In the genomic region with DNA sequence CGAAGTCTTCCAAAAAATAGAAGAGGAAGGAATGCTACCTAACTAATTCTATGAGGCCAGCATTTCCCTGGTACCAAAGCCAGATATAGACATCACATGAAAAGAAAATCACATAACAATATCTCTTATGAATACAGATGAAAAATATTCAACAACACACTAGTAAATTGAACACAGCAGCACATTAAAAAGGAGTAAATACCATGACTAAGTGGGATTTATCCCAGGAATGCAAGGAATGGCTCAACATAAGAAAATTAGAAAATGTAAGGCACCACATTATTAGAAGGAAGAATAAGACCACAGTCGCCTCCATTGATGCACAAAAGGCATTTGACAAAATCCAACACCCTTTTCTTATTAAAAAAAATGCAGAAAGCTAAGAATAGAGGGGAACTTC, we compare ENCODE assay signal across 18 cellular contexts.
"Had no signal": no experiment of that assay in that cellular context is flagged by ENCODE, and none has a peak within 500 bp of the region (broad histone marks: within the 10 kb centered on the region; RNA-seq: fewer than 3 reads in every experiment).

No MANE protein-coding gene starts in this region.

- H3K27me3 ChIP-seq: hepatocyte, left lung, upper lobe of left lung had no signal

- H3K36me3 Mint-ChIP-seq: activated naive CD8-positive, alpha-beta T cell treated with anti-CD3 and anti-CD28 coated beads, Interleukin-2, amount 10 ng/mL, durations not matched to agents 7 days and 5 days; brain; naive thymus-derived CD4-positive, alpha-beta T cell had no signal

- H3K4me3 Mint-ChIP-seq: activated CD4-positive, alpha-beta memory T cell treated with anti-CD3 and anti-CD28 coated beads, Interleukin-2, amount 10 ng/mL, durations not matched to agents 7 days and 5 days; activated CD4-positive, alpha-beta T cell treated with anti-CD3 and anti-CD28 coated beads, Interleukin-2, amount 10 ng/mL, durations not matched to agents 24 days and 14 days; activated naive CD4-positive, alpha-beta T cell treated with anti-CD3 and anti-CD28 coated beads for 36 hours; activated naive CD8-positive, alpha-beta T cell treated with anti-CD3 and anti-CD28 coated beads, Interleukin-2, amount 10 ng/mL, durations not matched to agents 7 days and 5 days; activated T-cell treated with anti-CD3 and anti-CD28 coated beads, Interleukin-2, amount 50 U/mL, for 72 hours; brain; naive thymus-derived CD4-positive, alpha-beta T cell; neural crest cell had no signal

- H3K9me3 Mint-ChIP-seq: activated CD4-positive, alpha-beta memory T cell treated with anti-CD3 and anti-CD28 coated beads, Interleukin-2, amount 10 ng/mL, durations not matched to agents 7 days and 5 days; activated CD4-positive, alpha-beta T cell treated with anti-CD3 and anti-CD28 coated beads, Interleukin-2, amount 10 ng/mL, durations not matched to agents 24 days and 14 days; activated naive CD4-positive, alpha-beta T cell treated with anti-CD3 and anti-CD28 coated beads for 36 hours; activated naive CD8-positive, alpha-beta T cell treated with anti-CD3 and anti-CD28 coated beads, Interleukin-2, amount 10 ng/mL, durations not matched to agents 7 days and 5 days; activated T-cell treated with anti-CD3 and anti-CD28 coated beads, Interleukin-2, amount 50 U/mL, for 72 hours; brain had no signal

- ATAC-seq: activated T-cell treated with anti-CD3 and anti-CD28 coated beads, Interleukin-2, amount 50 U/mL, for 72 hours; left lung; naive thymus-derived CD4-positive, alpha-beta T cell had no signal

- H3K4me1 Mint-ChIP-seq: activated CD4-positive, alpha-beta memory T cell treated with anti-CD3 and anti-CD28 coated beads, Interleukin-2, amount 10 ng/mL, durations not matched to agents 7 days and 5 days; activated CD4-positive, alpha-beta T cell treated with anti-CD3 and anti-CD28 coated beads, Interleukin-2, amount 10 ng/mL, durations not matched to agents 24 days and 14 days; activated naive CD8-positive, alpha-beta T cell treated with anti-CD3 and anti-CD28 coated beads, Interleukin-2, amount 10 ng/mL, durations not matched to agents 7 days and 5 days; brain; naive thymus-derived CD4-positive, alpha-beta T cell; neural crest cell had no signal

- DNase-seq: activated CD4-positive, alpha-beta memory T cell treated with anti-CD3 and anti-CD28 coated beads, Interleukin-2, amount 10 ng/mL, durations not matched to agents 7 days and 5 days; activated CD4-positive, alpha-beta T cell treated with anti-CD3 and anti-CD28 coated beads, Interleukin-2, amount 10 ng/mL, durations not matched to agents 24 days and 14 days; activated effector memory CD4-positive, alpha-beta T cell treated with Interleukin-2 at 50 U/mL for 16 hours; activated naive CD4-positive, alpha-beta T cell treated with anti-CD3 and anti-CD28 coated beads for 36 hours; activated naive CD8-positive, alpha-beta T cell treated with anti-CD3 and anti-CD28 coated beads, Interleukin-2, amount 10 ng/mL, durations not matched to agents 7 days and 5 days; activated T-cell treated with anti-CD3 and anti-CD28 coated beads, Interleukin-2, amount 50 U/mL, for 72 hours; effector CD4-positive, alpha-beta T cell; glutamatergic neuron; kidney glomerular epithelial cell; left lung; occipital lobe; stimulated activated CD4-positive, alpha-beta T cell treated with anti-CD3 and anti-CD28 coated beads, Interleukin-4, amount 100 ng/mL, for 24 hours; stimulated activated naive CD4-positive, alpha-beta T cell treated with Interleukin-2 at 50 U/mL for 16 hours; upper lobe of left lung had no signal

- H3K27ac Mint-ChIP-seq: activated CD4-positive, alpha-beta memory T cell treated with anti-CD3 and anti-CD28 coated beads, Interleukin-2, amount 10 ng/mL, durations not matched to agents 7 days and 5 days; activated CD4-positive, alpha-beta T cell treated with anti-CD3 and anti-CD28 coated beads, Interleukin-2, amount 10 ng/mL, durations not matched to agents 24 days and 14 days; activated naive CD4-positive, alpha-beta T cell treated with anti-CD3 and anti-CD28 coated beads for 36 hours; activated naive CD8-positive, alpha-beta T cell treated with anti-CD3 and anti-CD28 coated beads, Interleukin-2, amount 10 ng/mL, durations not matched to agents 7 days and 5 days; activated T-cell treated with anti-CD3 and anti-CD28 coated beads, Interleukin-2, amount 50 U/mL, for 72 hours; brain; naive thymus-derived CD4-positive, alpha-beta T cell had no signal

- H3K27ac ChIP-seq: hepatocyte, left lung, upper lobe of left lung had no signal
